In genomic region chr1:33111965-33112364, GRCh38 we compare ENCODE assay signal across 10 cellular contexts. TPM values are rescaled to one million over a fixed set of nuclear protein-coding genes. Genes with fewer than 3 reads are reported as not detected.
DNase-seq lines count a peak whose midpoint lies in the region; ATAC-seq, FAIRE-seq and TF ChIP-seq lines count a peak whose summit lies in the region.
"Had no signal": no experiment of that assay in that cellular context is flagged by ENCODE, and none has a peak within 500 bp of the region (broad histone marks: within the 10 kb centered on the region; RNA-seq: fewer than 3 reads in every experiment).

No MANE protein-coding gene starts in this region.

- no peak overlapping the region for H3K27ac Mint-ChIP-seq in stimulated activated naive CD8-positive, alpha-beta T cell treated with anti-CD3 and anti-CD28 coated beads, Interleukin-15, amount 100 ng/mL, for 72 hours
- H3K27ac Mint-ChIP-seq: activated T-helper 1 cell treated with anti-CD3 and anti-CD28 coated beads, Interleukin-12 subunit alpha, Interleukin-12 subunit beta, Interleukin-2, Interleukin-4 antibody, amounts not matched to agents 30 ng/mL and 10 ng/mL and 1 ng/mL, durations not matched to agents 14 hours and 24 hours and 36 hours had no signal

- no peaks in the 10 kb centered on the region for H3K4me1 ChIP-seq in OCI-LY1 (ENCODE audit: insufficient read depth, low read length, severe bottlenecking)
- no peaks in the 10 kb centered on the region for H3K4me1 ChIP-seq in H1 (replicated peaks in 1 of 4; ENCODE audit: control insufficient read depth in 3 of 4, insufficient read depth in 4 of 4, low read length in 3 of 4)
- H3K4me1 ChIP-seq in kidney (ENCODE audit: control insufficient read depth in 1 of 2, insufficient read depth in 1 of 2, low read depth in 1 of 2, low read length in 2 of 2): no peaks in the 10 kb centered on the region

- no peaks in the 10 kb centered on the region for H3K4me1 Mint-ChIP-seq in stimulated activated naive CD8-positive, alpha-beta T cell treated with anti-CD3 and anti-CD28 coated beads, Interleukin-15, amount 100 ng/mL, for 72 hours

- peak; percentile 44 to 56; a peak in 3 of 4 replicates for TF ChIP-seq RAD21 in H1 (IDR thresholded peaks at IDR 0.05 in 1 of 2, conservative IDR thresholded peaks at IDR 0.05 in 1 of 2; ENCODE audit: low read depth in 2 of 2, low read length in 2 of 2)

- no peaks in the 10 kb centered on the region for H3K27me3 Mint-ChIP-seq in stimulated activated naive CD8-positive, alpha-beta T cell treated with anti-CD3 and anti-CD28 coated beads, Interleukin-15, amount 100 ng/mL, for 72 hours

- H4K20me1 ChIP-seq in OCI-LY1 (ENCODE audit: insufficient read depth, low read length) (no peaks in the 10 kb centered on the region), H1 (replicated peaks in 1 of 2; ENCODE audit: control insufficient read depth in 1 of 2, insufficient read depth in 2 of 2, low read length in 2 of 2) (no peaks in the 10 kb centered on the region)

- intact Hi-C loops in kidney (cut with DNase I): no loop called here

- H3K9ac ChIP-seq in OCI-LY1 (ENCODE audit: low read length) (no peak overlapping the region), H1 (replicated peaks in 1 of 4; ENCODE audit: extremely low read depth in 1 of 4, low read depth in 3 of 4, low read length in 3 of 4) (no peak overlapping the region), kidney (ENCODE audit: low read length in 2 of 2) (no peak overlapping the region)

- H3K4me3 ChIP-seq in OCI-LY1 (ENCODE audit: low read depth, low read length, poor library complexity, severe bottlenecking) (no peak overlapping the region), H1 (ENCODE audit: extremely low read depth in 1 of 4, insufficient read depth in 2 of 4, low read depth in 3 of 4, low read length in 4 of 4) (no peak overlapping the region), kidney (ENCODE audit: low read length in 2 of 2) (no peak overlapping the region)

- H3K23ac ChIP-seq in H1 (ENCODE audit: insufficient read length): no peak overlapping the region

- FAIRE-seq in H1 (lab: Jason Lieb, UNC): no peak
- FAIRE-seq in kidney (lab: Jason Lieb, UNC): no peak

- TF ChIP-seq POLR2A in H1 (IDR thresholded peaks at IDR 0.05; ENCODE audit: control extremely low read depth in 1 of 2, low read depth in 2 of 2, low read length in 2 of 2): no peak

- peak in 1 of 2 donors; percentile 6 for DNase-seq in stimulated activated naive CD8-positive, alpha-beta T cell treated with anti-CD3 and anti-CD28 coated beads, Interleukin-15, amount 100 ng/mL, for 72 hours
- no peak for DNase-seq in stimulated activated naive CD8-positive, alpha-beta T cell treated with anti-CD3 and anti-CD28 coated beads, Interleukin-15, Interleukin-2, amounts not matched to agents 100 U/mL and 50 U/mL, for 24 hours
- DNase-seq in H1 (ENCODE audit: low read depth in 1 of 2, low spot score in 2 of 2): no peak
- DNase-seq in HPDE6-E6E7 (ENCODE audit: extremely low spot score): no peak
- no peak for DNase-seq in kidney
- no peak for DNase-seq in activated naive CD4-positive, alpha-beta T cell treated with anti-CD3 and anti-CD28 coated beads, Interleukin-2, amount 50 U/mL, for 16 hours
- DNase-seq: stimulated activated CD4-positive, alpha-beta T cell treated with anti-CD3 and anti-CD28 coated beads, Interleukin-4, amount 100 ng/mL, for 24 hours had no signal

- TF ChIP-seq CTCF in OCI-LY1 (IDR thresholded peaks at IDR 0.05; ENCODE audit: low read length) (peak; percentile 41; the same call in 1 of the 2 replicates), H1 (IDR thresholded peaks at IDR 0.05; ENCODE audit: control extremely low read depth in 1 of 3, insufficient read depth in 1 of 3, low read depth in 1 of 3, low read length in 3 of 3) (peak in 2 of 3 experiments; percentile 6 to 51; a peak in 2 of 4 replicates), kidney (IDR thresholded peaks at IDR 0.05; ENCODE audit: borderline replicate concordance, extremely low read depth, insufficient read depth) (no peak)

- H3K27me3 ChIP-seq in OCI-LY1 (ENCODE audit: insufficient read depth, low read length): no peaks in the 10 kb centered on the region
- 0 out of 7 replicates have a peak, but pooled peaks cover 0 to 2% (median 0%) of the 10 kb centered on the region in 4 experiments for H3K27me3 ChIP-seq in H1 (replicated peaks in 1 of 4; ENCODE audit: control insufficient read depth in 3 of 4, extremely low read depth in 1 of 4, insufficient read depth in 3 of 4, low read length in 3 of 4)

- H3K9me3 ChIP-seq in OCI-LY1 (ENCODE audit: low read length) (peaks cover 7% of the 10 kb centered on the region; the same call in 1 of the 2 replicates), H1 (ENCODE audit: insufficient read depth in 2 of 2, low read depth in 1 of 2, low read length in 1 of 2) (no peaks in the 10 kb centered on the region; a peak in 1 of 4 replicates), kidney (ENCODE audit: control insufficient read depth in 1 of 2, low read length in 2 of 2) (peaks cover 0 to 5% of the 10 kb centered on the region in 2 donors)

- CTCF ChIA-PET in H1 (lab: Charles Lee; ENCODE audit: partially characterized antibody): no interaction called here

- H4K8ac ChIP-seq in H1 (ENCODE audit: extremely low read depth, insufficient read depth, low read length): no peak overlapping the region

- H3F3A ChIP-seq in OCI-LY1 (ENCODE audit: insufficient read depth, low read length): no peaks in the 10 kb centered on the region

- no peak overlapping the region for H4K5ac ChIP-seq in H1 (ENCODE audit: insufficient read length, low read depth, low read length)

- peak; percentile 68 for ATAC-seq in stimulated activated naive CD8-positive, alpha-beta T cell treated with anti-CD3 and anti-CD28 coated beads, Interleukin-15, amount 100 ng/mL, for 72 hours
- ATAC-seq in stimulated activated naive CD8-positive, alpha-beta T cell treated with anti-CD3 and anti-CD28 coated beads, Interleukin-15, Interleukin-2, amounts not matched to agents 100 U/mL and 50 U/mL, for 24 hours: no peak
- ATAC-seq in GM19455 (IDR thresholded peaks at IDR 0.05; ENCODE audit: unreplicated experiment): no peak

- no peak overlapping the region for H2BK15ac ChIP-seq in H1 (ENCODE audit: low read length)

- H2BK20ac ChIP-seq in H1 (ENCODE audit: low read length): no peak overlapping the region

- no peak overlapping the region for H2AK5ac ChIP-seq in H1 (ENCODE audit: low read depth, low read length)

- H4K91ac ChIP-seq in H1 (replicated peaks; ENCODE audit: insufficient read length, low read length): no peak overlapping the region

- H3K9me2 ChIP-seq in OCI-LY1 (ENCODE audit: low read depth, low read length): no peaks in the 10 kb centered on the region

- no peaks in the 10 kb centered on the region for H3K79me1 ChIP-seq in H1 (ENCODE audit: low read depth, low read length)

- no peak overlapping the region for H2BK5ac ChIP-seq in H1 (ENCODE audit: low read depth, low read length)

- H3K36me3 ChIP-seq in OCI-LY1 (ENCODE audit: insufficient read depth, low read length): no peaks in the 10 kb centered on the region; the same call in 1 of the 2 replicates
- H3K36me3 ChIP-seq in H1 (ENCODE audit: control insufficient read depth in 2 of 4, insufficient read depth in 4 of 4, low read length in 3 of 4): no peaks in the 10 kb centered on the region
- no peaks in the 10 kb centered on the region for H3K36me3 ChIP-seq in kidney (ENCODE audit: control insufficient read depth in 1 of 2, insufficient read depth in 2 of 2, low read length in 2 of 2)

- H3K56ac ChIP-seq in H1 (replicated peaks; ENCODE audit: insufficient read length, low read depth, low read length): no peak overlapping the region

- POLR2A ChIA-PET in H1 (lab: Charles Lee; ENCODE audit: partially characterized antibody): no interaction called here

- H3K27ac ChIP-seq in OCI-LY1 (ENCODE audit: low read depth, low read length, poor library complexity, severe bottlenecking) (no peak overlapping the region), H1 (ENCODE audit: low read depth, low read length) (no peak overlapping the region), kidney (ENCODE audit: low read depth in 2 of 2, low read length in 2 of 2) (no peak overlapping the region)

- H3K18ac ChIP-seq in H1 (ENCODE audit: extremely low read depth, low read length): no peak overlapping the region

- no peak for TF ChIP-seq EP300 in H1 (IDR thresholded peaks at IDR 0.05; ENCODE audit: borderline replicate concordance in 1 of 2, low read depth in 2 of 2, low read length in 2 of 2)

- WGBS in H1 (ENCODE audit: extremely low coverage in 1 of 2, insufficient coverage in 1 of 2, insufficient read length in 1 of 2, insufficient replicate concordance in 2 of 2, low coverage in 1 of 2, low lambda C conversion rate in 2 of 2, missing lambda C conversion rate in 1 of 2), 2 experiments: 68% methylated on average over 3 of the region's 3 CpGs; no CpG with 5 or more reads in 1 of the 2 experiments

- H2BK120ac ChIP-seq in H1 (replicated peaks; ENCODE audit: low read depth, low read length): no peak overlapping the region

- H3K4me2 ChIP-seq in OCI-LY1 (ENCODE audit: low read length): no peak overlapping the region
- no peak overlapping the region for H3K4me2 ChIP-seq in H1 (ENCODE audit: insufficient read depth in 1 of 2, low read depth in 2 of 2, low read length in 2 of 2)

- no peak overlapping the region for H2AFZ ChIP-seq in OCI-LY1 (ENCODE audit: low read length)
- H2AFZ ChIP-seq in H1 (ENCODE audit: low read length): no peak overlapping the region

- no peaks in the 10 kb centered on the region for H3K23me2 ChIP-seq in H1 (ENCODE audit: low read depth, low read length)

- H3K14ac ChIP-seq in H1 (ENCODE audit: insufficient read length): no peak overlapping the region

- no peak overlapping the region for H3K4me3 Mint-ChIP-seq in stimulated activated naive CD8-positive, alpha-beta T cell treated with anti-CD3 and anti-CD28 coated beads, Interleukin-15, amount 100 ng/mL, for 72 hours
- H3K4me3 Mint-ChIP-seq: activated T-helper 1 cell treated with anti-CD3 and anti-CD28 coated beads, Interleukin-12 subunit alpha, Interleukin-12 subunit beta, Interleukin-2, Interleukin-4 antibody, amounts not matched to agents 30 ng/mL and 10 ng/mL and 1 ng/mL, durations not matched to agents 14 hours and 24 hours and 36 hours had no signal

- no peak overlapping the region for H2BK12ac ChIP-seq in H1 (ENCODE audit: low read depth, low read length)

- no peak overlapping the region for H3K4ac ChIP-seq in H1 (replicated peaks; ENCODE audit: insufficient read length, low read depth, low read length)

- H3K79me2 ChIP-seq in OCI-LY1 (ENCODE audit: insufficient read depth, low read length): no peaks in the 10 kb centered on the region
- no peaks in the 10 kb centered on the region for H3K79me2 ChIP-seq in H1 (ENCODE audit: control insufficient read depth in 1 of 2, insufficient read depth in 2 of 2, low read length in 2 of 2)

- H3K9me3 Mint-ChIP-seq in stimulated activated naive CD8-positive, alpha-beta T cell treated with anti-CD3 and anti-CD28 coated beads, Interleukin-15, amount 100 ng/mL, for 72 hours: peaks cover 0 to 8% of the 10 kb centered on the region in 2 donors

RNA-seq across cellular contexts. Expression of gene AZIN2, which starts 31.0 kb away (rescaled TPM):
- total RNA-seq in H1 (2021; fragmentation: NEBNext Ultra II Directional; extraction: Animal tissue kit (Norgen Biotek cat#: 25700)): 0.21 and 0.22 TPM in 2 replicates
- polyA plus RNA-seq in H1 (2011; rRNA removed) (0.82 and 0.91 TPM in 2 replicates), kidney (ENCODE audit: insufficient read depth, low read depth, low replicate concordance) (7.5 TPM)
- polyA plus RNA-seq in H1 (2011; cell fraction: cytosol; rRNA removed): 0.75 TPM
- polyA plus RNA-seq in H1 (2011; cell fraction: nucleus; rRNA removed): 1.9 TPM
- polyA plus RNA-seq in H1 (2012, experiment 1 of 2): 0.29 to 0.92 TPM (median 0.46 TPM) in 4 replicates
- 0.56 TPM for polyA plus RNA-seq in H1 (2012, experiment 2 of 2)
- 0.51 TPM for polyA plus RNA-seq in H1 (2013, experiment 1 of 2)
- 0.37 TPM for polyA plus RNA-seq in H1 (2013, experiment 2 of 2)
- 0.66 and 4.2 TPM in 2 replicates for polyA minus RNA-seq in H1 (2011; rRNA and poly(A)+ RNA removed)
- polyA minus RNA-seq in H1 (2011; cell fraction: cytosol; rRNA and poly(A)+ RNA removed): 1.4 TPM
- polyA minus RNA-seq in H1 (2011; cell fraction: nucleus; rRNA and poly(A)+ RNA removed): 3.4 TPM
- 4.9 TPM for total RNA-seq in kidney
